17 cellular contexts compared by ENCODE assay signal in the genomic region with DNA sequence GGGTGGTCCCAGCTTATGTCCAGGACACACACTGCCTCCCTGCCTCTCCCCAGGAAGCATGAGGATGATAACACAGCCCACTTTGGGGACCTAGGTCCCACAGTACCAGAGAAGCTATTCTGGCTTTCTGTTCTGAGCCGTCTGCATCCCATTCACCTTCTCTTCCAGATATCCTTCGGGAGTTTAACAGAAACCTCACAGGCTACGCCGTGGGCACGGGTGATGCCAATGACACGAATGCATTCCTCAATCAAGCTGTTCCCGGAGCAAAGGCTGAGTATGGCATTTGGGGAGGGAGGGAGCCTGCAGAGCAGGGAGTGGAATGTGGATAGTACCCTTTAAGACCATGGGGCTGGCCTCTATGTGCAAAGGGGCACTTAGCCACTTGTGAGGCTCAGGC.
"Had no signal": no experiment of that assay in that cellular context is flagged by ENCODE, and none has a peak within 500 bp of the region (broad histone marks: within the 10 kb centered on the region; RNA-seq: fewer than 3 reads in every experiment).

No MANE protein-coding gene starts in this region.

- H3K9me3 ChIP-seq: body of pancreas, mucosa of descending colon, ovary, suprapubic skin, upper lobe of right lung had no signal

- H3K27ac ChIP-seq: body of pancreas, epithelial cell of prostate, ovary, SK-N-MC, suprapubic skin, upper lobe of right lung had no signal

- H3K4me3 ChIP-seq: body of pancreas, mucosa of descending colon, ovary, SK-N-MC, suprapubic skin, upper lobe of right lung had no signal

- DNase-seq: activated CD4-positive, CD25-positive, alpha-beta regulatory T cell treated with anti-CD3 and anti-CD28 coated beads, Interleukin-2, amount 50 U/mL, for 72 hours; amniotic stem cell; body of pancreas; dermis blood vessel endothelial cell; mucosa of descending colon; naive thymus-derived CD4-positive, alpha-beta T cell; ovary; stimulated activated CD4-positive, alpha-beta T cell treated with anti-CD3 and anti-CD28 coated beads, Interleukin-4, amount 100 ng/mL, for 24 hours; stimulated activated naive CD4-positive, alpha-beta T cell treated with Interleukin-2 at 50 U/mL for 16 hours; T-cell; upper lobe of right lung had no signal

- H3K27me3 ChIP-seq: body of pancreas, ovary, suprapubic skin, upper lobe of right lung had no signal

- H3K36me3 ChIP-seq: ovary, suprapubic skin, upper lobe of right lung had no signal

- ATAC-seq: body of pancreas; left lobe of liver; mucosa of descending colon; naive thymus-derived CD4-positive, alpha-beta T cell; T-cell; upper lobe of right lung had no signal

- FAIRE-seq: frontal cortex, islet of Langerhans had no signal
